26 cellular contexts compared by ENCODE assay signal in the genomic region with DNA sequence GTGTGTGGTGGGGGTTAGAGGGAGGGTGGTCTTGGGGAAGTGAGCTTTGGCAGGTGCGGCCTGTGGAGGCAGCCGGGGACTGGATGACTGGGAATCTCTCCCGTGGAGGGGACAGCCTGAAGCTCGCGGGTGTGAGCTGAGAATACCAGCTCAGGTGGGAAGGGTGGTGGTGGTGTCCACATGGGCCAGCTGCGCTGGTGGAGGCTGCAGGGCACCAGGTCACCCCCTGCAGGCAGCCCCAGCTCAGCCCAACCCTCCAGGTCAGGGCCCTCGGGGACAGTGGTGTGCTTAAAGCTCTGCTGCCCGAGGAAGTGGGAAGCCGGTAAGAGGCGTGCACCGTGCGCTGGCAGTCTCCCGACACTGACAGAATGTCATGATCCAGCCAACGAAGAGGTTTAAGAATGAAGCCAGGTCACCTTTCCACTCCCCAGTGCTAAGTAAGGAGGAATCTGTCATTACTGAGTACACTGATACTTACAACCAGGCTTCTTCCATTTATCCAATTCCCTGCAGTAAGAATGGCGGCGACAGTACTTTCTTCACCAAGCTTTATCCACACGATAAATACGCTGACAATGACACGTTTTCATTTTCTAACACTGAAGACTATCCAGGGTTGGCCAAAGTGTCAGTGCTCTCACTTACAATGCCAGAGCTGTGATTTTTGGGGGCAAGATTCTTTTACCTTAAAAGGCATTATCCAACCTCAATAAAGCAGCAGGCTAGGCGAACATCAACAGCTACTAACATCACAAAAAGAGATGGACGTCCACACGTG.
"Had no signal": no experiment of that assay in that cellular context is flagged by ENCODE, and none has a peak within 500 bp of the region (broad histone marks: within the 10 kb centered on the region; RNA-seq: fewer than 3 reads in every experiment).

No MANE protein-coding gene starts in this region.

- H3K27me3 Mint-ChIP-seq: activated naive CD8-positive, alpha-beta T cell treated with anti-CD3 and anti-CD28 coated beads for 36 hours; brain; dendritic cell treated with granulocyte-macrophage colony-stimulating factor and Interleukin-4, amounts not matched to agents 40 ng/mL and 50 ng/mL, for 4 days had no signal

- H3K36me3 Mint-ChIP-seq: activated naive CD8-positive, alpha-beta T cell treated with anti-CD3 and anti-CD28 coated beads for 36 hours; natural killer cell had no signal

- H3K4me1 ChIP-seq: adrenal gland, lower lobe of right lung, upper lobe of right lung had no signal

- DNase-seq: activated CD4-positive, alpha-beta T cell treated with anti-CD3 and anti-CD28 coated beads for 4 hours; activated CD4-positive, alpha-beta T cell treated with anti-CD3 and anti-CD28 coated beads, Interleukin-2, amount 50 U/mL, for 4 hours; activated effector memory CD4-positive, alpha-beta T cell treated with anti-CD3 and anti-CD28 coated beads, Interleukin-2, amount 50 U/mL, for 16 hours; activated naive CD4-positive, alpha-beta T cell treated with anti-CD3 and anti-CD28 coated beads for 36 hours; activated naive CD8-positive, alpha-beta T cell treated with anti-CD3 and anti-CD28 coated beads for 36 hours; adrenal gland; aorta; endodermal cell; foreskin fibroblast; head of caudate nucleus; hypothalamus; immature natural killer cell; lower lobe of right lung; mesendoderm; natural killer cell; stimulated activated CD4-positive, alpha-beta T cell treated with anti-CD3 and anti-CD28 coated beads, Interleukin-12 subunit alpha, Interleukin-12 subunit beta, amount 100 ng/mL, for 4 hours; stimulated activated CD4-positive, alpha-beta T cell treated with anti-CD3 and anti-CD28 coated beads, Interleukin-4, amount 100 ng/mL, for 1 hour; stomach; thyroid gland; upper lobe of right lung had no signal

- H3K4me3 ChIP-seq: adrenal gland, lower lobe of right lung, skin epidermis, stomach, thyroid gland, upper lobe of right lung had no signal

- H3K4me1 Mint-ChIP-seq: activated naive CD8-positive, alpha-beta T cell treated with anti-CD3 and anti-CD28 coated beads for 36 hours; immature natural killer cell had no signal

- H3K9me3 ChIP-seq: adrenal gland, lower lobe of right lung, stomach, thyroid gland, upper lobe of right lung had no signal

- ATAC-seq: esophagus mucosa, lower lobe of right lung, natural killer cell, sciatic nerve had no signal

- H3K9me3 Mint-ChIP-seq: activated naive CD4-positive, alpha-beta T cell treated with anti-CD3 and anti-CD28 coated beads for 36 hours; activated naive CD8-positive, alpha-beta T cell treated with anti-CD3 and anti-CD28 coated beads for 36 hours; brain; dendritic cell treated with granulocyte-macrophage colony-stimulating factor and Interleukin-4, amounts not matched to agents 40 ng/mL and 50 ng/mL, for 4 days; endodermal cell; immature natural killer cell; natural killer cell; T-helper 2 cell treated with Interferon-gamma antibody and Interleukin-4, amounts not matched to agents 5 μg/mL and 100 μg/mL, for 36 hours had no signal

- H3K27ac Mint-ChIP-seq: activated naive CD4-positive, alpha-beta T cell treated with anti-CD3 and anti-CD28 coated beads for 36 hours; activated naive CD8-positive, alpha-beta T cell treated with anti-CD3 and anti-CD28 coated beads for 36 hours; dendritic cell treated with granulocyte-macrophage colony-stimulating factor and Interleukin-4, amounts not matched to agents 40 ng/mL and 50 ng/mL, for 4 days; immature natural killer cell; natural killer cell; T-helper 2 cell treated with Interferon-gamma antibody and Interleukin-4, amounts not matched to agents 5 μg/mL and 100 μg/mL, for 36 hours had no signal

- H3K4me3 Mint-ChIP-seq: activated naive CD4-positive, alpha-beta T cell treated with anti-CD3 and anti-CD28 coated beads for 36 hours; activated naive CD8-positive, alpha-beta T cell treated with anti-CD3 and anti-CD28 coated beads for 36 hours; brain; dendritic cell treated with granulocyte-macrophage colony-stimulating factor and Interleukin-4, amounts not matched to agents 40 ng/mL and 50 ng/mL, for 4 days; endodermal cell; immature natural killer cell; natural killer cell; T-helper 2 cell treated with Interferon-gamma antibody and Interleukin-4, amounts not matched to agents 5 μg/mL and 100 μg/mL, for 36 hours had no signal

- H3K27me3 ChIP-seq: adrenal gland, stomach, thyroid gland, upper lobe of right lung had no signal

- H3K27ac ChIP-seq: adrenal gland, lower lobe of right lung, skin epidermis, stomach, thyroid gland, upper lobe of right lung had no signal
